In the genomic region with DNA sequence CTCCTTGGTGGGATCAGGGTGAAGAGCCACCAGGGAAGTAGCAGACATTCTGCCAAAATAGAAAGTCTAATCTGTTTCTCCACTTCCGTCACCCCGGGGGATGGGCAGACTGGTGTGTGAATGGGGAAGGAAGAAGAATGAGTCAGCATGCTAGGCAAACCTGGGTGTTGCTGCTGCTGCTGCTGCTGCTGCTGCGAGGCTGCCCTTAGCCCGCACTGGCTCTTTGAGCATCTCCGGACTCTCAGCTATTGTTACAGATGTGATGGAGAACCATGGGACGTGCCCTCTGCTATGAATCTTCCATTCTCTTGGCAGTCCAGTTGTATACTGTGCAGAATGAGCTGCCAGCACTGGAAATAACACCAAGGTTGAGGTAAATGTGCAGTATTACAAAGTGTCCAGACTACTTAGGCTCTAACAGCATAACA, we compare ENCODE assay signal across 8 cellular contexts.
DNase-seq lines count a peak whose midpoint lies in the region; ATAC-seq and TF ChIP-seq lines count a peak whose summit lies in the region.

No MANE protein-coding gene starts in this region.

- CTCF ChIA-PET in HEK293T (lab: Yijun Ruan, JAX): no interaction called here

- TF ChIP-seq POLR2A in heart left ventricle (IDR thresholded peaks at IDR 0.05): no peak

- no peaks in the 10 kb centered on the region for H3K36me3 ChIP-seq in BE2C
- H3K36me3 ChIP-seq in heart left ventricle: no peaks in the 10 kb centered on the region

- 41 to 59% (median 43%) methylated on average over 6 of the region's 6 CpGs for WGBS in heart left ventricle, 4 donors

- TF ChIP-seq CTCF in BE2C (IDR thresholded peaks at IDR 0.05; ENCODE audit: low read depth, low read length) (no peak), heart left ventricle (IDR thresholded peaks at IDR 0.05) (no peak)

- intact Hi-C loops in heart left ventricle (cut with DNase I): no loop called here

- peak; percentile 99 for ATAC-seq in GM18873 (IDR thresholded peaks at IDR 0.05; ENCODE audit: low FRiP score, unreplicated experiment)
- ATAC-seq in HG03103 (IDR thresholded peaks at IDR 0.05; ENCODE audit: low read depth, unreplicated experiment): peak; percentile 98
- peak; percentile 23 to 89 (median 84) for ATAC-seq in heart left ventricle

- H3K4me1 ChIP-seq in BE2C: 0 out of 2 replicates have a peak, but pooled peaks cover 2% of the 10 kb centered on the region
- H3K4me1 ChIP-seq in heart left ventricle: peaks cover 0 to 51% (median 15%) of the 10 kb centered on the region in 12 donors

- H3K9me3 ChIP-seq in BE2C (no peaks in the 10 kb centered on the region), heart left ventricle (no peaks in the 10 kb centered on the region)

- H3K27ac ChIP-seq in heart left ventricle: peak overlapping the region in 2 of 12 donors; percentile 63 to 64

- POLR2A ChIA-PET in HEK293T (lab: Yijun Ruan, JAX): no interaction called here

- H3K4me3 ChIP-seq in BE2C (ENCODE audit: low read depth, low read length) (no peak overlapping the region), heart left ventricle (no peak overlapping the region)

- H3K27me3 ChIP-seq in BE2C: no peaks in the 10 kb centered on the region
- no peaks in the 10 kb centered on the region for H3K27me3 ChIP-seq in heart left ventricle

- DNase-seq in BE2C (peak; percentile 56), SHP77 treated with DMSO at 0.1 percent for 48 hours (lab: John Stamatoyannopoulos, UW) (peak; percentile 33), heart left ventricle (peak; percentile 75 to 85 (median 78)), HEK293T (ENCODE audit: extremely low spot score) (no peak)
- peak; percentile 85 for DNase-seq in activated effector memory CD4-positive, alpha-beta T cell treated with anti-CD3 and anti-CD28 coated beads, Interleukin-2, amount 50 U/mL, for 16 hours
- peak; percentile 54 to 57 for DNase-seq in stimulated activated CD4-positive, alpha-beta T cell treated with anti-CD3 and anti-CD28 coated beads, Interleukin-12 subunit alpha, Interleukin-12 subunit beta, amount 100 ng/mL, for 24 hours (ENCODE audit: low read depth in 2 of 2)

TF ChIP-seq in HEK293T, 16 proteins besides CTCF, POLR2A, EP300 and RAD21:
- TF ChIP-seq LEF1 (IDR thresholded peaks at IDR 0.05; ENCODE audit: borderline replicate concordance) (no peak), FOXM1 (IDR thresholded peaks at IDR 0.05; ENCODE audit: borderline replicate concordance) (no peak), ARNT (IDR thresholded peaks at IDR 0.05) (no peak), HDGF (IDR thresholded peaks at IDR 0.05; ENCODE audit: borderline replicate concordance) (no peak), BHLHE40 (IDR thresholded peaks at IDR 0.05; ENCODE audit: borderline replicate concordance) (no peak), SUZ12 (IDR thresholded peaks at IDR 0.05) (no peak), L3MBTL2 (conservative IDR thresholded peaks at IDR 0.05) (no peak), SP1 (IDR thresholded peaks at IDR 0.05) (no peak), NFRKB (IDR thresholded peaks at IDR 0.05) (no peak), FOXK2 (IDR thresholded peaks at IDR 0.05) (no peak)
- TF ChIP-seq, protein P1, sequence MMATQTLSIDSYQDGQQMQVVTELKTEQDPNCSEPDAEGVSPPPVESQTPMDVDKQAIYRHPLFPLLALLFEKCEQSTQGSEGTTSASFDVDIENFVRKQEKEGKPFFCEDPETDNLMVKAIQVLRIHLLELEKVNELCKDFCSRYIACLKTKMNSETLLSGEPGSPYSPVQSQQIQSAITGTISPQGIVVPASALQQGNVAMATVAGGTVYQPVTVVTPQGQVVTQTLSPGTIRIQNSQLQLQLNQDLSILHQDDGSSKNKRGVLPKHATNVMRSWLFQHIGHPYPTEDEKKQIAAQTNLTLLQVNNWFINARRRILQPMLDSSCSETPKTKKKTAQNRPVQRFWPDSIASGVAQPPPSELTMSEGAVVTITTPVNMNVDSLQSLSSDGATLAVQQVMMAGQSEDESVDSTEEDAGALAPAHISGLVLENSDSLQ (IDR thresholded peaks at IDR 0.05): no peak
